In the genomic region with DNA sequence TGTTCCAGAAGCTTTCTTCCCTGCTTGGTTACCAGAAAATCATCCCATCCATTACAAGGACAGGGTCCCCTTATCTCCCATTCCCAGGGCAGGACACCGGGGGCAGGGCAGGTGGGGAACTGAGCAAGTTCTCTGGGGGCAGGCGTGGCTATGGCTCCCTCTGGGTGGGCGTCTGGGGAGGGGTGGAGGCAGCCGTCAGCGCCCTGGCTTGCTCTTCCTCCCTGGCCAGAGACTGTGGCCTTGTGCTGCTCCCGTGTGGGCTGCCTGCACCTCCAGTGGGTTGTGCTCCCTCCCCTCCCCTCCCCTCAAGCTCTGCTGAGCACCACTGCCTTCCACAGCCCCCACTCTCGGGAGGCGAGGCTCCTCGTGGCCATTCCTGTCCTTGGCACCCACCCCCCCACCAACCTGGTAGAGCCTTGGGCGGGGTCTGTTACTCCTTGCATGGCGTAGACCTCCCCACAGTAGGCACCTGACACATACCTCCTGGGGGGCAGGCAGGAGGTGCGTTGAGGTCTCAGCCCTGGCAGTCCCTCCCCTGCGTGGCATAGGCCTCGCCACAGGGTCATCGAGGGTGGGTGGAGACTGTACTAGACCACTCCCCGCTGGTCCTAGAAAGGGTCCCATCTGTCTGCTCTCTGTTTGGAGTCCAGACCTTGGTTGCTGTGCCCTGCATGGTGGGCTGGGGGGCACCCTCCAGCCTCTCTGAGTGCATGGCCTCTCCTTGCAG, we compare ENCODE assay signal across 26 cellular contexts. TPM values are rescaled to one million over a fixed set of nuclear protein-coding genes. Genes with fewer than 3 reads are reported as not detected.
A peak's percentile ranks its signal among the peaks of the same experiment; 100 is the strongest.
DNase-seq lines count a peak whose midpoint lies in the region; ATAC-seq and TF ChIP-seq lines count a peak whose summit lies in the region.
"Had no signal": no experiment of that assay in that cellular context is flagged by ENCODE, and none has a peak within 500 bp of the region (broad histone marks: within the 10 kb centered on the region; RNA-seq: fewer than 3 reads in every experiment).

No MANE protein-coding gene starts in this region.

- H3K27ac ChIP-seq in BLaER1 (peak overlapping the region; percentile 68), HUES64 (ENCODE audit: low read depth, low read length) (no peak overlapping the region)
- H3K27ac ChIP-seq: PC-9 had no signal

- peaks cover 20% of the 10 kb centered on the region for H3K4me1 Mint-ChIP-seq in dendritic cell treated with granulocyte-macrophage colony-stimulating factor and Interleukin-4, amounts not matched to agents 40 ng/mL and 50 ng/mL, for 4 days (ENCODE audit: low read depth)
- peaks cover 41% of the 10 kb centered on the region for H3K4me1 Mint-ChIP-seq in osteocyte (ENCODE audit: unreplicated experiment)
- H3K4me1 Mint-ChIP-seq: mesothelial cell of epicardium had no signal

- H3K4me2 ChIP-seq in BLaER1, result peak overlapping the region; percentile 88
- H3K4me2 ChIP-seq: PC-9 had no signal

- H3K27me3 ChIP-seq in BLaER1 (no peaks in the 10 kb centered on the region), HUES64 (ENCODE audit: insufficient read depth, low read length) (no peaks in the 10 kb centered on the region)

- TF ChIP-seq CTCF in osteocyte (IDR thresholded peaks at IDR 0.05), result no peak

- H3K27me3 Mint-ChIP-seq in dendritic cell treated with granulocyte-macrophage colony-stimulating factor and Interleukin-4, amounts not matched to agents 40 ng/mL and 50 ng/mL, for 4 days, result no peaks in the 10 kb centered on the region
- H3K27me3 Mint-ChIP-seq in osteocyte (ENCODE audit: unreplicated experiment), result no peaks in the 10 kb centered on the region
- H3K27me3 Mint-ChIP-seq: activated B cell treated with CpG ODN at 0.5 μM for 24 hours; naive B cell; stimulated activated naive CD8-positive, alpha-beta T cell treated with anti-CD3 and anti-CD28 coated beads, Interleukin-15, Interleukin-2, amounts not matched to agents 100 ng/mL and 50 ng/mL, for 24 hours had no signal

- peaks cover 98% of the 10 kb centered on the region for H4K20me1 ChIP-seq in BLaER1

- intact Hi-C loops in dendritic cell treated with granulocyte-macrophage colony-stimulating factor and Interleukin-4, amounts not matched to agents 40 ng/mL and 50 ng/mL, for 4 days (cut with micrococcal nuclease), result no loop called here

- peak overlapping the region; percentile 46 for H3K27ac Mint-ChIP-seq in dendritic cell treated with granulocyte-macrophage colony-stimulating factor and Interleukin-4, amounts not matched to agents 40 ng/mL and 50 ng/mL, for 4 days
- H3K27ac Mint-ChIP-seq in osteocyte (ENCODE audit: unreplicated experiment), result peak overlapping the region; percentile 63
- H3K27ac Mint-ChIP-seq: activated B cell treated with CpG ODN at 0.5 μM for 24 hours; stimulated activated naive CD8-positive, alpha-beta T cell treated with anti-CD3 and anti-CD28 coated beads, Interleukin-15, Interleukin-2, amounts not matched to agents 100 ng/mL and 50 ng/mL, for 24 hours had no signal

- ATAC-seq in HG03571 (IDR thresholded peaks at IDR 0.05; ENCODE audit: unreplicated experiment) (no peak), HG02588 (IDR thresholded peaks at IDR 0.05; ENCODE audit: unreplicated experiment) (no peak)

- H3K4me1 ChIP-seq in BLaER1, result peaks cover 96% of the 10 kb centered on the region
- peaks cover 11% of the 10 kb centered on the region for H3K4me1 ChIP-seq in HUES64 (ENCODE audit: insufficient read depth, low read length)

- no peaks in the 10 kb centered on the region for H3K36me3 Mint-ChIP-seq in dendritic cell treated with granulocyte-macrophage colony-stimulating factor and Interleukin-4, amounts not matched to agents 40 ng/mL and 50 ng/mL, for 4 days (ENCODE audit: low read depth)
- H3K36me3 Mint-ChIP-seq in osteocyte (ENCODE audit: unreplicated experiment), result peaks cover 23% of the 10 kb centered on the region
- H3K36me3 Mint-ChIP-seq: naive B cell had no signal

- no peak for DNase-seq in osteocyte (ENCODE audit: extremely low spot score, unreplicated experiment)
- no peak for DNase-seq in NOMO-1 treated with DMSO at 0.1 percent for 48 hours (lab: John Stamatoyannopoulos, UW; ENCODE audit: unreplicated experiment)
- DNase-seq in CD1c-positive myeloid dendritic cell (ENCODE audit: extremely low spot score), result no peak
- DNase-seq: activated B cell treated with CpG ODN at 0.5 μM for 24 hours; activated CD4-positive, alpha-beta T cell treated with anti-CD3 and anti-CD28 coated beads, Interleukin-2, amount 50 U/mL, for 4 hours; activated naive CD4-positive, alpha-beta T cell treated with anti-CD3 and anti-CD28 coated beads, Interleukin-2, amount 50 U/mL, for 16 hours; C1 segment of cervical spinal cord; DND-41; endodermal cell; HCEC 1CT; hippocampal formation; naive B cell; NCI-H146; NCI-H524; NK-92 treated with Interleukin-12 subunit alpha and Interleukin-12 subunit beta, amount 100 ng/mL, for 24 hours; nucleus accumbens; PC-9; SHP77 treated with DMSO at 0.1 percent for 48 hours had no signal

- no peaks in the 10 kb centered on the region for H3K9me3 ChIP-seq in BLaER1
- H3K9me3 ChIP-seq in HUES64 (ENCODE audit: insufficient read depth, low read depth, low read length), result no peaks in the 10 kb centered on the region

- H3K9me3 Mint-ChIP-seq in dendritic cell treated with granulocyte-macrophage colony-stimulating factor and Interleukin-4, amounts not matched to agents 40 ng/mL and 50 ng/mL, for 4 days, result no peaks in the 10 kb centered on the region
- no peaks in the 10 kb centered on the region for H3K9me3 Mint-ChIP-seq in osteocyte (ENCODE audit: unreplicated experiment)
- H3K9me3 Mint-ChIP-seq: activated B cell treated with CpG ODN at 0.5 μM for 24 hours; endodermal cell; mesothelial cell of epicardium; naive B cell; stimulated activated naive CD8-positive, alpha-beta T cell treated with anti-CD3 and anti-CD28 coated beads, Interleukin-15, Interleukin-2, amounts not matched to agents 100 ng/mL and 50 ng/mL, for 24 hours had no signal

- 94% methylated on average over 16 of the region's 16 CpGs for WGBS in HUES64

- H3K36me3 ChIP-seq in BLaER1 (peaks cover 92% of the 10 kb centered on the region), HUES64 (ENCODE audit: insufficient read depth, low read length) (peaks cover 32% of the 10 kb centered on the region)

- H3K4me3 Mint-ChIP-seq in dendritic cell treated with granulocyte-macrophage colony-stimulating factor and Interleukin-4, amounts not matched to agents 40 ng/mL and 50 ng/mL, for 4 days, result no peak overlapping the region
- no peak overlapping the region for H3K4me3 Mint-ChIP-seq in osteocyte (ENCODE audit: unreplicated experiment)
- H3K4me3 Mint-ChIP-seq: activated B cell treated with CpG ODN at 0.5 μM for 24 hours; endodermal cell; mesothelial cell of epicardium; stimulated activated naive CD8-positive, alpha-beta T cell treated with anti-CD3 and anti-CD28 coated beads, Interleukin-15, Interleukin-2, amounts not matched to agents 100 ng/mL and 50 ng/mL, for 24 hours had no signal

- H3K4me3 ChIP-seq in BLaER1 (no peak overlapping the region), HUES64 (ENCODE audit: low read length) (no peak overlapping the region)
- H3K4me3 ChIP-seq: PC-9, skin epidermis had no signal

- H3K9ac ChIP-seq in BLaER1 (peak overlapping the region; percentile 65), HUES64 (ENCODE audit: low read depth, low read length) (peak overlapping the region; percentile 40; the same call in 1 of the 2 replicates)

RNA-seq across cellular contexts. Expression of a gene that starts 24.2 kb away (rescaled TPM):
- 82.7 TPM for polyA plus RNA-seq in HUES64 (2013, experiment 1 of 2)
- 87.9 TPM for polyA plus RNA-seq in HUES64 (2013, experiment 2 of 2)
- total RNA-seq in osteocyte, result 86.6 and 87.8 TPM in 2 replicates
